8 cellular contexts compared by ENCODE assay signal in genomic region chr3:71542548-71543370, GRCh38. TPM values are rescaled to one million over a fixed set of nuclear protein-coding genes. Genes with fewer than 3 reads are reported as not detected.
DNase-seq lines count a peak whose midpoint lies in the region; ATAC-seq, FAIRE-seq and TF ChIP-seq lines count a peak whose summit lies in the region.

No MANE protein-coding gene starts in this region.

- no peak overlapping the region for H3K18ac ChIP-seq in H1 (ENCODE audit: extremely low read depth, low read length)

- 0 out of 2 replicates have a peak overlapping the region, but pooled peaks have one; percentile 7 for H2BK12ac ChIP-seq in H1 (ENCODE audit: low read depth, low read length)

- no peak overlapping the region for H3K9ac ChIP-seq in H1 (replicated peaks in 1 of 4; ENCODE audit: extremely low read depth in 1 of 4, low read depth in 3 of 4, low read length in 3 of 4)

- CTCF ChIA-PET in H1 (lab: Charles Lee; ENCODE audit: partially characterized antibody), result interaction anchor here (0.7 to 0.8 kb wide), 3 partner anchors 17 to 538 kb away, joined by 3 to 4 read pairs (median 3); no protein-coding TSS in a partner anchor

- H2BK120ac ChIP-seq in H1 (replicated peaks; ENCODE audit: low read depth, low read length), result no peak overlapping the region

- H2AK5ac ChIP-seq in H1 (ENCODE audit: low read depth, low read length), result no peak overlapping the region

- no peaks in the 10 kb centered on the region for H3K79me1 ChIP-seq in H1 (ENCODE audit: low read depth, low read length)

- H3K9me3 ChIP-seq in Peyer's patch (no peaks in the 10 kb centered on the region), H1 (ENCODE audit: insufficient read depth in 2 of 2, low read depth in 1 of 2, low read length in 1 of 2) (no peaks in the 10 kb centered on the region)

- no peaks in the 10 kb centered on the region; a peak in 1 of 4 replicates for H3K79me2 ChIP-seq in H1 (ENCODE audit: control insufficient read depth in 1 of 2, insufficient read depth in 2 of 2, low read length in 2 of 2)

- H3K36me3 ChIP-seq in Peyer's patch (no peaks in the 10 kb centered on the region), H1 (ENCODE audit: control insufficient read depth in 2 of 4, insufficient read depth in 4 of 4, low read length in 3 of 4) (no peaks in the 10 kb centered on the region)

- H3K4ac ChIP-seq in H1 (replicated peaks; ENCODE audit: insufficient read length, low read depth, low read length), result no peak overlapping the region

- H3K56ac ChIP-seq in H1 (replicated peaks; ENCODE audit: insufficient read length, low read depth, low read length), result no peak overlapping the region

- no peak overlapping the region for H3K23ac ChIP-seq in H1 (ENCODE audit: insufficient read length)

- H3K4me3 ChIP-seq in Peyer's patch, result peak overlapping the region in 2 of 4 donors; percentile 10 to 15
- H3K4me3 ChIP-seq in H1 (ENCODE audit: extremely low read depth in 1 of 4, insufficient read depth in 2 of 4, low read depth in 3 of 4, low read length in 4 of 4), result no peak overlapping the region

- peak overlapping the region in 3 of 4 donors; percentile 34 to 69 (median 38) for H3K27ac ChIP-seq in Peyer's patch
- H3K27ac ChIP-seq in H1 (ENCODE audit: low read depth, low read length), result no peak overlapping the region

- no peak for TF ChIP-seq EP300 in H1 (IDR thresholded peaks at IDR 0.05; ENCODE audit: borderline replicate concordance in 1 of 2, low read depth in 2 of 2, low read length in 2 of 2)

- no peak overlapping the region for H2AFZ ChIP-seq in H1 (ENCODE audit: low read length)

- TF ChIP-seq RAD21 in H1 (IDR thresholded peaks at IDR 0.05 in 1 of 2, conservative IDR thresholded peaks at IDR 0.05 in 1 of 2; ENCODE audit: low read depth in 2 of 2, low read length in 2 of 2), result no peak

- H3K4me1 ChIP-seq in Peyer's patch (peaks cover 0 to 17% (median 1%) of the 10 kb centered on the region in 4 donors), H1 (replicated peaks in 1 of 4; ENCODE audit: control insufficient read depth in 3 of 4, insufficient read depth in 4 of 4, low read length in 3 of 4) (peaks cover 0 to 14% (median 5%) of the 10 kb centered on the region in 4 experiments; a peak in 5 of 7 replicates)

- H4K8ac ChIP-seq in H1 (ENCODE audit: extremely low read depth, insufficient read depth, low read length), result peak overlapping the region; percentile 12; the same call in 1 of the 2 replicates

- peak; percentile 28 for FAIRE-seq in H1 (lab: Jason Lieb, UNC)

- H2BK15ac ChIP-seq in H1 (ENCODE audit: low read length), result no peak overlapping the region

- H3K14ac ChIP-seq in H1 (ENCODE audit: insufficient read length), result no peak overlapping the region

- no peaks in the 10 kb centered on the region for H3K27me3 ChIP-seq in Peyer's patch
- H3K27me3 ChIP-seq in H1 (replicated peaks in 1 of 4; ENCODE audit: control insufficient read depth in 3 of 4, extremely low read depth in 1 of 4, insufficient read depth in 3 of 4, low read length in 3 of 4), result no peaks in the 10 kb centered on the region

- WGBS in H1 (ENCODE audit: extremely low coverage in 1 of 2, insufficient coverage in 1 of 2, insufficient read length in 1 of 2, insufficient replicate concordance in 2 of 2, low coverage in 1 of 2, low lambda C conversion rate in 2 of 2, missing lambda C conversion rate in 1 of 2), 2 experiments, result 87% methylated on average over 22 of the region's 22 CpGs; no CpG with 5 or more reads in 1 of the 2 experiments

- POLR2A ChIA-PET in H1 (lab: Charles Lee; ENCODE audit: partially characterized antibody), result interaction anchor here (0.8 to 1.3 kb wide), 2 partner anchors 8 to 38 kb away, joined by 3 to 4 read pairs; no protein-coding TSS in a partner anchor

- TF ChIP-seq CTCF in Peyer's patch (IDR thresholded peaks at IDR 0.05) (no peak), H1 (IDR thresholded peaks at IDR 0.05; ENCODE audit: control extremely low read depth in 1 of 3, insufficient read depth in 1 of 3, low read depth in 1 of 3, low read length in 3 of 3) (no peak)

- H3K4me2 ChIP-seq in H1 (ENCODE audit: insufficient read depth in 1 of 2, low read depth in 2 of 2, low read length in 2 of 2), result no peak overlapping the region

- ATAC-seq in GM18508 (IDR thresholded peaks at IDR 0.05; ENCODE audit: insufficient read depth, unreplicated experiment), result peak; percentile 74
- peak; percentile 58 for ATAC-seq in HG02885 (IDR thresholded peaks at IDR 0.05; ENCODE audit: poor library complexity, unreplicated experiment)
- no peak for ATAC-seq in GM21528 (IDR thresholded peaks at IDR 0.05; ENCODE audit: low FRiP score, unreplicated experiment)

- no peak overlapping the region for H2BK20ac ChIP-seq in H1 (ENCODE audit: low read length)

- DNase-seq in Peyer's patch (peak; percentile 43 to 75 (median 69)), H1 (ENCODE audit: low read depth in 1 of 2, low spot score in 2 of 2) (no peak), middle frontal gyrus (ENCODE audit: extremely low spot score, low spot score) (peak; percentile 58), HPDE6-E6E7 (ENCODE audit: extremely low spot score) (no peak), NCI-H1092 treated with DMSO at 0.1 percent for 48 hours (lab: John Stamatoyannopoulos, UW) (no peak)

- H3K23me2 ChIP-seq in H1 (ENCODE audit: low read depth, low read length), result no peaks in the 10 kb centered on the region

- peak overlapping the region; percentile 39 for H4K91ac ChIP-seq in H1 (replicated peaks; ENCODE audit: insufficient read length, low read length)

- H4K20me1 ChIP-seq in H1 (replicated peaks in 1 of 2; ENCODE audit: control insufficient read depth in 1 of 2, insufficient read depth in 2 of 2, low read length in 2 of 2), result peaks cover 2% of the 10 kb centered on the region in 2 experiments

- TF ChIP-seq POLR2A in Peyer's patch (IDR thresholded peaks at IDR 0.05) (no peak), H1 (IDR thresholded peaks at IDR 0.05; ENCODE audit: control extremely low read depth in 1 of 2, low read depth in 2 of 2, low read length in 2 of 2) (no peak)

- H2BK5ac ChIP-seq in H1 (ENCODE audit: low read depth, low read length), result no peak overlapping the region

- no peak overlapping the region for H4K5ac ChIP-seq in H1 (ENCODE audit: insufficient read length, low read depth, low read length)

TF ChIP-seq in H1, 55 proteins besides CTCF, POLR2A, EP300 and RAD21:
- TF ChIP-seq, protein P1, sequence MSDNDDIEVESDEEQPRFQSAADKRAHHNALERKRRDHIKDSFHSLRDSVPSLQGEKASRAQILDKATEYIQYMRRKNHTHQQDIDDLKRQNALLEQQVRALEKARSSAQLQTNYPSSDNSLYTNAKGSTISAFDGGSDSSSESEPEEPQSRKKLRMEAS (IDR thresholded peaks at IDR 0.05), result no peak
- TF ChIP-seq CEBPB (IDR thresholded peaks at IDR 0.05; ENCODE audit: low read depth, low read length), result 0 out of 2 replicates have a peak, but pooled peaks have one; percentile 11

RNA-seq across cellular contexts. Expression of gene FOXP1, which starts 40.8 kb away (rescaled TPM):
- 100 to 1,000 TPM; 103 to 173 (median 140) TPM for total RNA-seq in Peyer's patch
- total RNA-seq in H1 (2021; fragmentation: NEBNext Ultra II Directional; extraction: Animal tissue kit (Norgen Biotek cat#: 25700)), result 24.6 and 25.4 TPM in 2 replicates
- polyA plus RNA-seq in H1 (2011; rRNA removed), result 11.6 and 13.9 TPM in 2 replicates
- 11.7 TPM for polyA plus RNA-seq in H1 (2011; cell fraction: cytosol; rRNA removed)
- 29.3 TPM for polyA plus RNA-seq in H1 (2011; cell fraction: nucleus; rRNA removed)
- polyA plus RNA-seq in H1 (2012, experiment 1 of 2), result 13.6 to 16.2 TPM (median 15.2 TPM) in 4 replicates
- 1.6 TPM for polyA plus RNA-seq in H1 (2012, experiment 2 of 2)
- polyA plus RNA-seq in H1 (2013, experiment 1 of 2), result 23.2 TPM
- polyA plus RNA-seq in H1 (2013, experiment 2 of 2), result 20.2 TPM
- polyA minus RNA-seq in H1 (2011; rRNA and poly(A)+ RNA removed), result 80.5 and 88.9 TPM in 2 replicates
- 37.4 TPM for polyA minus RNA-seq in H1 (2011; cell fraction: cytosol; rRNA and poly(A)+ RNA removed)
- polyA minus RNA-seq in H1 (2011; cell fraction: nucleus; rRNA and poly(A)+ RNA removed), result 242 TPM

Comparison
In these comparisons a context has a peak if more than half of its experiments do, and no peak if none do; other contexts are left out.
1. DNase-seq: peak in Peyer's patch (3 of 3) and middle frontal gyrus (single experiment); none in H1 (0 of 2), HPDE6-E6E7 (single experiment) and NCI-H1092 treated with DMSO at 0.1 percent for 48 hours (single experiment).